ENCODE assay signal across 1 cellular context in the genomic region with DNA sequence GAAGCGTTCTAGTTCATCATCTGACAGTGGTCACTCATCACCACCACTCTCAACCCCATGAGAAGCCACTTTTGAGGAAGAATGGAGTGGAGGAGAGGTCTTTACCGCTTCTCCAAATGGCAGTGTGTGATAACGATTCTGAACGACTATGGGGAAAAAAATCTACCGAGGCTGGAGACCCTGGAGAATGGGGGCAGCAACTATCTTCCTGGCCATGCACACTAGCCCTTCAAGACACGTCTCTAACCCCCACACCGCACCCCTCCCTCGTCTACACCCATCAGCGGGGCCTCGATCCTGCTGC.
A peak's percentile ranks its signal among the peaks of the same experiment; 100 is the strongest.
TF ChIP-seq lines count a peak whose summit lies in the region.

No MANE protein-coding gene starts in this region.

TF ChIP-seq in GM12878, 131 proteins besides CTCF, POLR2A, EP300 and RAD21:
- TF ChIP-seq DPF2 (IDR thresholded peaks at IDR 0.05) (no peak), ZSCAN29 (IDR thresholded peaks at IDR 0.05) (0 out of 2 replicates have a peak, but pooled peaks have one; percentile 22)
